17 cellular contexts compared by ENCODE assay signal in the genomic region with DNA sequence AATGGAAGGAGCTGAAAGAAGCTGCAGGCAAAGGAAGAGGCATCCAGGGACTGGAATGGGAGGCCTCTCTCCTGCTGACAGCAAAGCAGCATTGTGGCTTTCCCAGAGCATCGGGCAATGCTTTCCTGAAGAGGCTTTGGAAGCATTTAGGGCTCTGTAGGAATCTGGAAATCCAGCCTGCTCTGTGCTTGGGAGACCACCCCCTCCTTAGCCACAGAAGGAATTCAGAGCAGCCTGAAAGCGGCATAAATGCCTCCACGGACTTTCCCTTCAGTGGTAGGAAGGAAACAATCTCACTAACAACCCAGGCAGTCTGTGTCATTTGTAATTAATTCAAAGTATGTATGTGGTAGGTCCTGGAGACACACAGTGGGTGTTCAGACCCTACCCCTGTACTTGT. TPM values are rescaled to one million over a fixed set of nuclear protein-coding genes. Genes with fewer than 3 reads are reported as not detected.
DNase-seq lines count a peak whose midpoint lies in the region; ATAC-seq, FAIRE-seq and TF ChIP-seq lines count a peak whose summit lies in the region.
"Had no signal": no experiment of that assay in that cellular context is flagged by ENCODE, and none has a peak within 500 bp of the region (broad histone marks: within the 10 kb centered on the region; RNA-seq: fewer than 3 reads in every experiment).

No MANE protein-coding gene starts in this region.

- H3K4me2 ChIP-seq in endothelial cell of umbilical vein (ENCODE audit: insufficient read depth, low read length) = no peak overlapping the region
- peak overlapping the region; percentile 28 for H3K4me2 ChIP-seq in neuronal stem cell (ENCODE audit: insufficient read depth, low read length, poor library complexity, severe bottlenecking)
- no peak overlapping the region for H3K4me2 ChIP-seq in OCI-LY7 (ENCODE audit: low read length)

- no peak overlapping the region for H2BK15ac ChIP-seq in neuronal stem cell (ENCODE audit: low read length)

- POLR2A ChIA-PET in endothelial cell of umbilical vein (lab: Charles Lee) (no interaction called here), OCI-LY7 (lab: Charles Lee) (no interaction called here)

- no peak overlapping the region for H4K91ac ChIP-seq in neuronal stem cell (ENCODE audit: low read depth, low read length, poor library complexity)

- H2BK12ac ChIP-seq in neuronal stem cell (ENCODE audit: low read length) = no peak overlapping the region

- WGBS in neuronal stem cell (ENCODE audit: extremely low coverage in 2 of 2, insufficient read length in 2 of 2, insufficient replicate concordance in 1 of 2), 2 donors = no CpG with 5 or more reads among the region's 3 CpGs

- DNase-seq in EH (ENCODE audit: low read depth) (peak; percentile 87), SJCRH30 (peak; percentile 41 to 69), endothelial cell of umbilical vein (ENCODE audit: low read depth, low spot score) (peak; percentile 46), neuronal stem cell (ENCODE audit: low spot score) (peak; percentile 31), OCI-LY7 (ENCODE audit: low spot score) (no peak), mucosa of gallbladder (ENCODE audit: low spot score) (no peak), AML-193 (lab: John Stamatoyannopoulos, UW) (no peak)
- DNase-seq: cortex of kidney; GF-D8; stimulated activated CD4-positive, alpha-beta T cell treated with anti-CD3 and anti-CD28 coated beads, Interleukin-4, amount 100 ng/mL, for 24 hours; SW 1271 had no signal

- H3K23ac ChIP-seq in neuronal stem cell (ENCODE audit: low read depth, low read length, poor library complexity) = no peak overlapping the region

- no peaks in the 10 kb centered on the region for H3K9me2 ChIP-seq in OCI-LY7 (ENCODE audit: insufficient read depth, low read length)

- H3K4me3 ChIP-seq in SJCRH30 = no peak overlapping the region
- no peak overlapping the region for H3K4me3 ChIP-seq in endothelial cell of umbilical vein (replicated peaks in 1 of 3; ENCODE audit: insufficient read depth in 1 of 3, low read depth in 1 of 3, low read length in 3 of 3)
- H3K4me3 ChIP-seq in neuronal stem cell (ENCODE audit: low read length in 2 of 2) = no peak overlapping the region
- H3K4me3 ChIP-seq in OCI-LY7 (ENCODE audit: low read depth, low read length, poor library complexity, severe bottlenecking) = no peak overlapping the region
- H3K4me3 ChIP-seq: vagina had no signal

- peak; percentile 57 for FAIRE-seq in endothelial cell of umbilical vein (lab: Jason Lieb, UNC)

- H3K79me1 ChIP-seq in neuronal stem cell (ENCODE audit: low read depth, low read length) = no peaks in the 10 kb centered on the region

- no peaks in the 10 kb centered on the region for H3K36me3 ChIP-seq in SJCRH30
- H3K36me3 ChIP-seq in endothelial cell of umbilical vein (ENCODE audit: control insufficient read depth in 2 of 2, extremely low read depth in 1 of 2, insufficient read depth in 2 of 2, low read length in 2 of 2) = no peaks in the 10 kb centered on the region
- no peaks in the 10 kb centered on the region for H3K36me3 ChIP-seq in neuronal stem cell (replicated peaks in 1 of 2; ENCODE audit: control insufficient read depth in 2 of 2, insufficient read depth in 2 of 2, low read length in 2 of 2)
- H3K36me3 ChIP-seq in OCI-LY7 (ENCODE audit: insufficient read depth, low read length) = no peaks in the 10 kb centered on the region
- H3K36me3 ChIP-seq: vagina had no signal

- BruUV-seq in endothelial cell of umbilical vein (replicated peaks; lab: Mats Ljungman, UMichigan) = no TSS peak
- no TSS peak for BruUV-seq in OCI-LY7 (replicated peaks; lab: Mats Ljungman, UMichigan)

- H2BK120ac ChIP-seq in neuronal stem cell (ENCODE audit: low read depth, low read length) = no peak overlapping the region

- dilution Hi-C loops in endothelial cell of umbilical vein (cut with MboI; ENCODE audit: extremely low pct_ligation_motif_present, low sequenced_read_pairs) = no loop called here

- H3K27ac ChIP-seq in SJCRH30 (peak overlapping the region; percentile 81), endothelial cell of umbilical vein (ENCODE audit: insufficient read depth, low read depth, low read length) (peak overlapping the region; percentile 42), neuronal stem cell (replicated peaks; ENCODE audit: low read length) (peak overlapping the region; percentile 52), OCI-LY7 (ENCODE audit: low read depth, low read length, poor library complexity, severe bottlenecking) (no peak overlapping the region)
- H3K27ac ChIP-seq: vagina had no signal

- CTCF ChIA-PET in endothelial cell of umbilical vein (lab: Charles Lee) (interaction anchor here (1.2 to 3.2 kb wide), 2 partner anchors 8 to 122 kb away, joined by 3 to 12 read pairs; no protein-coding TSS in a partner anchor), OCI-LY7 (lab: Charles Lee; ENCODE audit: unreplicated experiment) (no interaction called here)

- no peak overlapping the region for H2BK5ac ChIP-seq in neuronal stem cell (ENCODE audit: low read length)

- intact Hi-C loops in endothelial cell of umbilical vein (cut with micrococcal nuclease) (no loop called here), OCI-LY7 (cut with micrococcal nuclease; ENCODE audit: unreplicated experiment) (no loop called here)

- H3K4ac ChIP-seq in neuronal stem cell (ENCODE audit: low read length) = no peak overlapping the region

- H3K9me1 ChIP-seq in endothelial cell of umbilical vein (replicated peaks; ENCODE audit: control insufficient read depth, extremely low read depth, insufficient read depth, low read length) = no peaks in the 10 kb centered on the region

- H3K79me2 ChIP-seq in endothelial cell of umbilical vein (ENCODE audit: control insufficient read depth, insufficient read depth, low read length) = no peaks in the 10 kb centered on the region
- no peaks in the 10 kb centered on the region for H3K79me2 ChIP-seq in OCI-LY7 (ENCODE audit: insufficient read depth, low read depth, low read length)

- H4K20me1 ChIP-seq in endothelial cell of umbilical vein (replicated peaks; ENCODE audit: control insufficient read depth, extremely low read depth, insufficient read depth, low read length) (no peaks in the 10 kb centered on the region), OCI-LY7 (ENCODE audit: insufficient read depth, low read length) (no peaks in the 10 kb centered on the region)

- H3K14ac ChIP-seq in neuronal stem cell (ENCODE audit: low read length) = no peak overlapping the region

- H3K9ac ChIP-seq in endothelial cell of umbilical vein (replicated peaks; ENCODE audit: extremely low read depth, insufficient read depth, low read length) (no peak overlapping the region), neuronal stem cell (ENCODE audit: low read depth, low read length, poor library complexity) (no peak overlapping the region)

- H3K4me1 ChIP-seq in SJCRH30 = peaks cover 30% of the 10 kb centered on the region
- peaks cover 27% of the 10 kb centered on the region for H3K4me1 ChIP-seq in endothelial cell of umbilical vein (ENCODE audit: control insufficient read depth, extremely low read depth, insufficient read depth, low read length)
- H3K4me1 ChIP-seq in neuronal stem cell (ENCODE audit: control insufficient read depth in 2 of 2, insufficient read depth in 1 of 2, low read depth in 1 of 2, low read length in 2 of 2) = peaks cover 6 to 23% of the 10 kb centered on the region in 2 donors
- H3K4me1 ChIP-seq in OCI-LY7 (ENCODE audit: insufficient read depth, low read length, poor library complexity, severe bottlenecking) = no peaks in the 10 kb centered on the region

- no peak overlapping the region for H2AK5ac ChIP-seq in neuronal stem cell (ENCODE audit: low read depth, low read length)

- H3K18ac ChIP-seq in neuronal stem cell (ENCODE audit: low read length) = no peak overlapping the region

- H3K27me3 ChIP-seq in SJCRH30 = no peaks in the 10 kb centered on the region
- no peaks in the 10 kb centered on the region for H3K27me3 ChIP-seq in endothelial cell of umbilical vein (ENCODE audit: control insufficient read depth in 2 of 2, insufficient read depth in 2 of 2, low read length in 2 of 2)
- H3K27me3 ChIP-seq in neuronal stem cell (ENCODE audit: control insufficient read depth in 3 of 3, insufficient read depth in 3 of 3, low read depth in 1 of 3, low read length in 3 of 3) = no peaks in the 10 kb centered on the region
- H3K27me3 ChIP-seq: vagina had no signal

- no peaks in the 10 kb centered on the region; the same call in 1 of the 2 replicates for H3K9me3 ChIP-seq in SJCRH30 (replicated peaks)
- no peaks in the 10 kb centered on the region for H3K9me3 ChIP-seq in endothelial cell of umbilical vein (replicated peaks; ENCODE audit: control insufficient read depth, insufficient read depth, low read length)
- H3K9me3 ChIP-seq in neuronal stem cell (replicated peaks in 1 of 2; ENCODE audit: control insufficient read depth in 2 of 2, insufficient read depth in 1 of 2, low read depth in 1 of 2, low read length in 2 of 2) = no peaks in the 10 kb centered on the region
- H3K9me3 ChIP-seq in OCI-LY7 (ENCODE audit: low read length) = no peaks in the 10 kb centered on the region
- H3K9me3 ChIP-seq: vagina had no signal

- no peak overlapping the region for H4K8ac ChIP-seq in neuronal stem cell (ENCODE audit: low read depth, low read length)

- ATAC-seq in HG03108 (IDR thresholded peaks at IDR 0.05; ENCODE audit: unreplicated experiment) = no peak
- ATAC-seq: activated CD4-positive, CD25-positive, alpha-beta regulatory T cell treated with anti-CD3 and anti-CD28 coated beads, Interleukin-2, amount 50 U/mL, for 24 hours; activated naive CD4-positive, alpha-beta T cell treated with anti-CD3 and anti-CD28 coated beads, Interleukin-2, amount 50 U/mL, for 72 hours; HCT116; stimulated activated effector memory CD8-positive, alpha-beta T cell treated with anti-CD3 and anti-CD28 coated beads, Interleukin-12 subunit alpha, Interleukin-12 subunit beta, amount 100 ng/mL, for 72 hours had no signal

- H2AFZ ChIP-seq in endothelial cell of umbilical vein (ENCODE audit: low read depth, low read length) (peak overlapping the region; percentile 24), neuronal stem cell (ENCODE audit: low read length) (peak overlapping the region; percentile 87), OCI-LY7 (ENCODE audit: low read length) (no peak overlapping the region)

- no peak for TF ChIP-seq CTCF in endothelial cell of umbilical vein (IDR thresholded peaks at IDR 0.05; ENCODE audit: extremely low read depth in 1 of 2, insufficient read depth in 1 of 2, low read depth in 1 of 2, low read length in 2 of 2)
- TF ChIP-seq CTCF in OCI-LY7 (conservative IDR thresholded peaks at IDR 0.05; ENCODE audit: low read length) = no peak

- TF ChIP-seq POLR2A in endothelial cell of umbilical vein (IDR thresholded peaks at IDR 0.05; ENCODE audit: low read depth, low read length) = no peak

RNA-seq across cellular contexts. Expression of gene GNG12, which starts 55.4 kb away (rescaled TPM):
- total RNA-seq in SJCRH30 (2014; rRNA removed; shearing (Covaris generic)) = 103 and 110 TPM in 2 replicates
- total RNA-seq in endothelial cell of umbilical vein (145 and 152 TPM in 2 replicates), OCI-LY7 (2022) (0.10 TPM in 1 of 2 replicates, not detected in the other), mucosa of gallbladder (89.9 TPM)
- polyA plus RNA-seq in endothelial cell of umbilical vein = 90.3 and 107 TPM in 2 replicates
- 109 and 110 TPM in 2 replicates for polyA plus RNA-seq in endothelial cell of umbilical vein (2011; cell fraction: cytosol; rRNA removed)
- polyA plus RNA-seq in endothelial cell of umbilical vein (2011; cell fraction: nucleus; rRNA removed) = 70.6 and 93.2 TPM in 2 replicates
- 77.5 and 122 TPM in 2 replicates for polyA plus RNA-seq in endothelial cell of umbilical vein (2012)
- polyA minus RNA-seq in endothelial cell of umbilical vein = 167 and 171 TPM in 2 replicates
- 21.4 TPM for polyA minus RNA-seq in endothelial cell of umbilical vein (2011; cell fraction: cytosol; rRNA and poly(A)+ RNA removed)
- 126 and 167 TPM in 2 replicates for polyA minus RNA-seq in endothelial cell of umbilical vein (2011; cell fraction: nucleus; rRNA and poly(A)+ RNA removed)
- 14.5 TPM for polyA plus RNA-seq in neuronal stem cell (2013, experiment 1 of 2)
- 15.0 TPM for polyA plus RNA-seq in neuronal stem cell (2013, experiment 2 of 2)
- not detected in 2 replicates for total RNA-seq in OCI-LY7 (2014; rRNA removed; shearing (Covaris generic))

Comparison
In these comparisons a context has a peak if more than half of its experiments do, and no peak if none do; other contexts are left out.
1. DNase-seq: peak in EH (single experiment), SJCRH30 (2 of 2), endothelial cell of umbilical vein (single experiment) and neuronal stem cell (single experiment); none in OCI-LY7 (single experiment), mucosa of gallbladder (single experiment) and AML-193 (0 of 2).
2. RNA of gene GNG12, which starts 55.4 kb away (total RNA-seq): 145 to 152 TPM in endothelial cell of umbilical vein, 103 to 110 TPM in SJCRH30 and 89.9 TPM in mucosa of gallbladder (single experiment); 0.10 TPM in OCI-LY7; every median in the first group is over 10 times any median in the second.